Comparison of ENCODE assay signal across 8 cellular contexts in genomic region chr3:3800076-3800448, GRCh38. TPM values are rescaled to one million over a fixed set of nuclear protein-coding genes. Genes with fewer than 3 reads are reported as not detected.
DNase-seq lines count a peak whose midpoint lies in the region; ATAC-seq and TF ChIP-seq lines count a peak whose summit lies in the region.

No MANE protein-coding gene starts in this region.

- DNase-seq in activated naive CD4-positive, alpha-beta T cell treated with anti-CD3 and anti-CD28 coated beads, Interleukin-2, amount 10 ng/mL, durations not matched to agents 7 days and 5 days: peak; percentile 31
- no peak for DNase-seq in activated naive CD4-positive, alpha-beta T cell treated with Interleukin-2 at 50 U/mL for 16 hours
- DNase-seq in cerebellum (ENCODE audit: low spot score) (peak; percentile 42), mesothelial cell of epicardium (ENCODE audit: low spot score in 2 of 2, unreplicated experiment in 2 of 2) (peak; percentile 39 to 55), upper lobe of left lung (peak in 1 of 2 donors; percentile 66), SHP77 (lab: John Stamatoyannopoulos, UW) (no peak), NCI-H1105 treated with DMSO at 0.1 percent for 48 hours (lab: John Stamatoyannopoulos, UW) (no peak)

- H3K9me3 ChIP-seq in upper lobe of left lung: no peaks in the 10 kb centered on the region

- CTCF ChIA-PET in activated naive CD4-positive, alpha-beta T cell treated with anti-CD3 and anti-CD28 coated beads, Interleukin-2, amount 10 ng/mL, durations not matched to agents 7 days and 5 days (lab: Charles Lee): no interaction called here

- 1% methylated on average over 16 to 18 of the region's 19 CpGs for WGBS in upper lobe of left lung, 2 donors

- H3K36me3 ChIP-seq in upper lobe of left lung: no peaks in the 10 kb centered on the region

- H3K4me1 ChIP-seq in upper lobe of left lung: peaks cover 14 to 31% (median 21%) of the 10 kb centered on the region in 4 donors

- no peaks in the 10 kb centered on the region for H3K27me3 ChIP-seq in upper lobe of left lung

- peak in 1 of 2 donors; percentile 61 for ATAC-seq in upper lobe of left lung (ENCODE audit: low FRiP score in 2 of 2)
- no peak for ATAC-seq in HG02973 (IDR thresholded peaks at IDR 0.05; ENCODE audit: unreplicated experiment)

- peak overlapping the region in 3 of 4 donors; percentile 52 to 68 (median 61) for H3K4me3 ChIP-seq in upper lobe of left lung

- TF ChIP-seq POLR2A in upper lobe of left lung (IDR thresholded peaks at IDR 0.05): no peak

- H3K9me3 Mint-ChIP-seq in activated naive CD4-positive, alpha-beta T cell treated with anti-CD3 and anti-CD28 coated beads, Interleukin-2, amount 10 ng/mL, durations not matched to agents 7 days and 5 days: no peaks in the 10 kb centered on the region
- no peaks in the 10 kb centered on the region for H3K9me3 Mint-ChIP-seq in mesothelial cell of epicardium

- TF ChIP-seq CTCF in mesothelial cell of epicardium (IDR thresholded peaks at IDR 0.05; ENCODE audit: unreplicated experiment) (no peak), upper lobe of left lung (IDR thresholded peaks at IDR 0.05) (no peak)

- peak overlapping the region in 1 of 4 donors; percentile 71 for H3K27ac ChIP-seq in upper lobe of left lung

- peaks cover 26% of the 10 kb centered on the region for H3K4me1 Mint-ChIP-seq in activated naive CD4-positive, alpha-beta T cell treated with anti-CD3 and anti-CD28 coated beads, Interleukin-2, amount 10 ng/mL, durations not matched to agents 7 days and 5 days
- H3K4me1 Mint-ChIP-seq in mesothelial cell of epicardium: peaks cover 32% of the 10 kb centered on the region

- peak overlapping the region; percentile 79 for H3K4me3 Mint-ChIP-seq in activated naive CD4-positive, alpha-beta T cell treated with anti-CD3 and anti-CD28 coated beads, Interleukin-2, amount 10 ng/mL, durations not matched to agents 7 days and 5 days
- H3K4me3 Mint-ChIP-seq in mesothelial cell of epicardium: peak overlapping the region; percentile 88

- no peak for TF ChIP-seq EP300 in upper lobe of left lung (IDR thresholded peaks at IDR 0.05)

- H3K27me3 Mint-ChIP-seq in activated naive CD4-positive, alpha-beta T cell treated with anti-CD3 and anti-CD28 coated beads, Interleukin-2, amount 10 ng/mL, durations not matched to agents 7 days and 5 days: peaks cover 52% of the 10 kb centered on the region
- H3K27me3 Mint-ChIP-seq in mesothelial cell of epicardium (ENCODE audit: low read depth): peaks cover 14% of the 10 kb centered on the region

- peaks cover 2% of the 10 kb centered on the region for H3K36me3 Mint-ChIP-seq in activated naive CD4-positive, alpha-beta T cell treated with anti-CD3 and anti-CD28 coated beads, Interleukin-2, amount 10 ng/mL, durations not matched to agents 7 days and 5 days
- H3K36me3 Mint-ChIP-seq in mesothelial cell of epicardium: no peaks in the 10 kb centered on the region

- peak overlapping the region; percentile 28 for H3K27ac Mint-ChIP-seq in activated naive CD4-positive, alpha-beta T cell treated with anti-CD3 and anti-CD28 coated beads, Interleukin-2, amount 10 ng/mL, durations not matched to agents 7 days and 5 days
- H3K27ac Mint-ChIP-seq in mesothelial cell of epicardium: peak overlapping the region; percentile 90

RNA-seq across cellular contexts. Expression of gene LRRN1, which starts 0.8 kb away (rescaled TPM):
- 77.3 TPM for total RNA-seq in cerebellum
- total RNA-seq in mesothelial cell of epicardium: 59.1 to 63.8 TPM (median 60.2 TPM) in 3 replicates
- total RNA-seq in upper lobe of left lung: 1 to 10 TPM; 1.0 to 4.8 (median 2.1) TPM

Comparison
In these comparisons a context has a peak if more than half of its experiments do, and no peak if none do; other contexts are left out.
1. DNase-seq: peak in activated naive CD4-positive, alpha-beta T cell treated with anti-CD3 and anti-CD28 coated beads, Interleukin-2, amount 10 ng/mL, durations not matched to agents 7 days and 5 days (single experiment), cerebellum (single experiment) and mesothelial cell of epicardium (2 of 2); none in activated naive CD4-positive, alpha-beta T cell treated with Interleukin-2 at 50 U/mL for 16 hours (single experiment), SHP77 (0 of 2) and NCI-H1105 treated with DMSO at 0.1 percent for 48 hours (single experiment).
2. RNA of gene LRRN1, which starts 0.8 kb away (total RNA-seq): 77.3 TPM in cerebellum (single experiment) and 59.1 to 63.8 TPM in mesothelial cell of epicardium; 1.0 to 4.8 TPM in upper lobe of left lung; every median in the first group is over 10 times any median in the second.